In the genomic region with DNA sequence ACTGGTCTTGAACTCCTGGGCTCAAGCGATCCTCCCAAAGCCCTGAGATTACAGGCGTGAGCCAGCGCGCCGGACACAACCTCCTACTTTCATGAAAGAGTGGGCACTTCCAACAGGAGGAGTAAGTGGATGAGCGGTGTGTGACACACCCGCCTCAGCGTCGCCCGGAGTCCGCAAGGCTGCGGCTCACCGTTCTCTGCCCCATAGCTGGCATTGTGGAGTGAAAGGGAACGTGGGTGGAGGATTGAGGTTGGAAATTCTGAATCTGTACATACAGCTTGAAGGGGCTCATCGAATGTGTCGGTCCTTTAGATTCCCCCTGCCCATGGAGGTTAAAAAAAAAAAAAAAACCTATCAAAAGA, we compare ENCODE assay signal across 8 cellular contexts. TPM values are rescaled to one million over a fixed set of nuclear protein-coding genes. Genes with fewer than 3 reads are reported as not detected.
DNase-seq lines count a peak whose midpoint lies in the region; ATAC-seq, FAIRE-seq and TF ChIP-seq lines count a peak whose summit lies in the region.

No MANE protein-coding gene starts in this region.

- H3K4me1 Mint-ChIP-seq in natural killer cell treated with Interleukin-12 subunit alpha and Interleukin-12 subunit beta and Interleukin-15 and Interleukin-18, amount 100 ng/mL, for 72 hours (ENCODE audit: low read depth in 2 of 2): peaks cover 6 to 7% of the 10 kb centered on the region in 2 donors

- no peaks in the 10 kb centered on the region for H3K36me3 Mint-ChIP-seq in natural killer cell treated with Interleukin-12 subunit alpha and Interleukin-12 subunit beta and Interleukin-15 and Interleukin-18, amount 100 ng/mL, for 72 hours

- H3K27me3 Mint-ChIP-seq in natural killer cell treated with Interleukin-12 subunit alpha and Interleukin-12 subunit beta and Interleukin-15 and Interleukin-18, amount 100 ng/mL, for 72 hours: peaks cover 0 to 5% of the 10 kb centered on the region in 2 donors

- H3K27me3 ChIP-seq in endothelial cell of umbilical vein (ENCODE audit: control insufficient read depth in 2 of 2, insufficient read depth in 2 of 2, low read length in 2 of 2): no peaks in the 10 kb centered on the region

- no peak for TF ChIP-seq CTCF in endothelial cell of umbilical vein (IDR thresholded peaks at IDR 0.05; ENCODE audit: extremely low read depth in 1 of 2, insufficient read depth in 1 of 2, low read depth in 1 of 2, low read length in 2 of 2)

- peaks cover 36% of the 10 kb centered on the region for H3K4me1 ChIP-seq in endothelial cell of umbilical vein (ENCODE audit: control insufficient read depth, extremely low read depth, insufficient read depth, low read length)

- dilution Hi-C loops in endothelial cell of umbilical vein (cut with MboI; ENCODE audit: extremely low pct_ligation_motif_present, low sequenced_read_pairs): no loop called here

- FAIRE-seq in endothelial cell of umbilical vein (lab: Jason Lieb, UNC) (no peak), urothelium cell line (lab: Jason Lieb, UNC) (no peak)

- H3K9me1 ChIP-seq in endothelial cell of umbilical vein (replicated peaks; ENCODE audit: control insufficient read depth, extremely low read depth, insufficient read depth, low read length): no peaks in the 10 kb centered on the region

- BruUV-seq in endothelial cell of umbilical vein (replicated peaks; lab: Mats Ljungman, UMichigan): TSS peak; percentile 81

- peak overlapping the region; percentile 16 for H2AFZ ChIP-seq in endothelial cell of umbilical vein (ENCODE audit: low read depth, low read length)

- ATAC-seq in GM19351 (IDR thresholded peaks at IDR 0.05; ENCODE audit: unreplicated experiment): peak; percentile 17
- peak; percentile 15 for ATAC-seq in HG03520 (IDR thresholded peaks at IDR 0.05; ENCODE audit: unreplicated experiment)
- ATAC-seq in natural killer cell treated with Interleukin-12 subunit alpha and Interleukin-12 subunit beta and Interleukin-15 and Interleukin-18, amount 100 ng/mL, for 72 hours: peak; percentile 34 to 50

- H3K9me3 Mint-ChIP-seq in natural killer cell treated with Interleukin-12 subunit alpha and Interleukin-12 subunit beta and Interleukin-15 and Interleukin-18, amount 100 ng/mL, for 72 hours: no peaks in the 10 kb centered on the region

- CTCF ChIA-PET in endothelial cell of umbilical vein (lab: Charles Lee): interaction anchor here (0.6 to 1.8 kb wide), 17 partner anchors 11 to 255 kb away, joined by 3 to 15 read pairs (median 5); no protein-coding TSS in a partner anchor

- peak overlapping the region; percentile 88 for H3K9ac ChIP-seq in endothelial cell of umbilical vein (replicated peaks; ENCODE audit: extremely low read depth, insufficient read depth, low read length)

- H3K36me3 ChIP-seq in endothelial cell of umbilical vein (ENCODE audit: control insufficient read depth in 2 of 2, extremely low read depth in 1 of 2, insufficient read depth in 2 of 2, low read length in 2 of 2): no peaks in the 10 kb centered on the region

- DNase-seq in ACHN (peak; percentile 86), endothelial cell of umbilical vein (ENCODE audit: low read depth, low spot score) (peak; percentile 79), substantia nigra (lab: John Stamatoyannopoulos, UW) (peak in 4 of 49 donors; percentile 21 to 52 (median 38)), urothelium cell line (ENCODE audit: low spot score) (no peak)
- peak; percentile 9 for DNase-seq in activated CD4-positive, alpha-beta T cell treated with anti-CD3 and anti-CD28 coated beads, Interleukin-2, amount 50 U/mL, for 1 hour
- DNase-seq in natural killer cell treated with Interleukin-12 subunit alpha and Interleukin-12 subunit beta and Interleukin-15 and Interleukin-18, amount 100 ng/mL, for 72 hours (ENCODE audit: low spot score): no peak

- intact Hi-C loops in endothelial cell of umbilical vein (cut with micrococcal nuclease): loop anchor here (1.0 kb wide), 1 partner anchor 25 kb away; no protein-coding TSS in a partner anchor

- H3K4me3 ChIP-seq in endothelial cell of umbilical vein (replicated peaks in 1 of 3; ENCODE audit: insufficient read depth in 1 of 3, low read depth in 1 of 3, low read length in 3 of 3): peak overlapping the region; percentile 81 to 89 (median 87)

- peak overlapping the region; percentile 87 for H3K4me3 Mint-ChIP-seq in natural killer cell treated with Interleukin-12 subunit alpha and Interleukin-12 subunit beta and Interleukin-15 and Interleukin-18, amount 100 ng/mL, for 72 hours

- peak overlapping the region; percentile 85 for H3K4me2 ChIP-seq in endothelial cell of umbilical vein (ENCODE audit: insufficient read depth, low read length)

- no peaks in the 10 kb centered on the region for H4K20me1 ChIP-seq in endothelial cell of umbilical vein (replicated peaks; ENCODE audit: control insufficient read depth, extremely low read depth, insufficient read depth, low read length)

- no peak for TF ChIP-seq POLR2A in endothelial cell of umbilical vein (IDR thresholded peaks at IDR 0.05; ENCODE audit: low read depth, low read length)

- in situ Hi-C loops in ACHN (cut with HindIII; ENCODE audit: low pct_ligation_motif_present, low pct_unique_long_range_greater_than_20kb, low sequenced_read_pairs): no loop called here

- peak overlapping the region; percentile 48 to 74 for H3K27ac Mint-ChIP-seq in natural killer cell treated with Interleukin-12 subunit alpha and Interleukin-12 subunit beta and Interleukin-15 and Interleukin-18, amount 100 ng/mL, for 72 hours

- POLR2A ChIA-PET in endothelial cell of umbilical vein (lab: Charles Lee): interaction anchor here (0.6 to 1.8 kb wide), 7 partner anchors 17 to 1017 kb away, joined by 3 to 6 read pairs (median 4); no protein-coding TSS in a partner anchor

- peak overlapping the region; percentile 93 for H3K27ac ChIP-seq in endothelial cell of umbilical vein (ENCODE audit: insufficient read depth, low read depth, low read length)
- peak overlapping the region; percentile 74 for H3K27ac ChIP-seq in substantia nigra (ENCODE audit: low read depth, low read length, poor library complexity, severe bottlenecking)

- H3K79me2 ChIP-seq in endothelial cell of umbilical vein (ENCODE audit: control insufficient read depth, insufficient read depth, low read length): peaks cover 34% of the 10 kb centered on the region

- H3K9me3 ChIP-seq in endothelial cell of umbilical vein (replicated peaks; ENCODE audit: control insufficient read depth, insufficient read depth, low read length): no peaks in the 10 kb centered on the region

TF ChIP-seq in endothelial cell of umbilical vein, 7 proteins besides CTCF, POLR2A, EP300 and RAD21 (continues in another document):
- TF ChIP-seq POLR2AphosphoS5 (IDR thresholded peaks at IDR 0.05; ENCODE audit: insufficient read depth, low read depth, low read length): no peak
- TF ChIP-seq, protein P1, sequence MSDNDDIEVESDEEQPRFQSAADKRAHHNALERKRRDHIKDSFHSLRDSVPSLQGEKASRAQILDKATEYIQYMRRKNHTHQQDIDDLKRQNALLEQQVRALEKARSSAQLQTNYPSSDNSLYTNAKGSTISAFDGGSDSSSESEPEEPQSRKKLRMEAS (IDR thresholded peaks at IDR 0.05; ENCODE audit: insufficient read depth, insufficient read length): no peak

RNA-seq across cellular contexts. Expression of a gene that starts 0.5 kb away (rescaled TPM):
- 290 and 321 TPM in 2 replicates for total RNA-seq in endothelial cell of umbilical vein
- polyA plus RNA-seq in endothelial cell of umbilical vein: 68.1 and 113 TPM in 2 replicates
- polyA plus RNA-seq in endothelial cell of umbilical vein (2011; cell fraction: cytosol; rRNA removed): 215 and 226 TPM in 2 replicates
- polyA plus RNA-seq in endothelial cell of umbilical vein (2011; cell fraction: nucleus; rRNA removed): 92.3 and 112 TPM in 2 replicates
- 256 and 281 TPM in 2 replicates for polyA plus RNA-seq in endothelial cell of umbilical vein (2012)
- polyA minus RNA-seq in endothelial cell of umbilical vein: 99.3 and 99.6 TPM in 2 replicates
- polyA minus RNA-seq in endothelial cell of umbilical vein (2011; cell fraction: cytosol; rRNA and poly(A)+ RNA removed): 8.0 TPM
- 28.6 and 41.4 TPM in 2 replicates for polyA minus RNA-seq in endothelial cell of umbilical vein (2011; cell fraction: nucleus; rRNA and poly(A)+ RNA removed)
- total RNA-seq in natural killer cell treated with Interleukin-12 subunit alpha and Interleukin-12 subunit beta and Interleukin-15 and Interleukin-18, amount 100 ng/mL, for 72 hours: 1 to 10 TPM; 6.4 to 9.7 TPM

RNA-seq across cellular contexts. Expression of a gene that starts 46.3 kb away (rescaled TPM):
- total RNA-seq in endothelial cell of umbilical vein: 237 and 242 TPM in 2 replicates
- 210 and 211 TPM in 2 replicates for polyA plus RNA-seq in endothelial cell of umbilical vein
- 175 and 189 TPM in 2 replicates for polyA plus RNA-seq in endothelial cell of umbilical vein (2011; cell fraction: cytosol; rRNA removed)
- polyA plus RNA-seq in endothelial cell of umbilical vein (2011; cell fraction: nucleus; rRNA removed): 188 and 193 TPM in 2 replicates
- polyA plus RNA-seq in endothelial cell of umbilical vein (2012): 199 and 207 TPM in 2 replicates
- 175 and 203 TPM in 2 replicates for polyA minus RNA-seq in endothelial cell of umbilical vein
- 8.0 TPM for polyA minus RNA-seq in endothelial cell of umbilical vein (2011; cell fraction: cytosol; rRNA and poly(A)+ RNA removed)
- polyA minus RNA-seq in endothelial cell of umbilical vein (2011; cell fraction: nucleus; rRNA and poly(A)+ RNA removed): 82.2 and 84.2 TPM in 2 replicates
- total RNA-seq in natural killer cell treated with Interleukin-12 subunit alpha and Interleukin-12 subunit beta and Interleukin-15 and Interleukin-18, amount 100 ng/mL, for 72 hours: 10 to 100 TPM; 56.5 to 76.6 TPM

RNA-seq across cellular contexts. Expression of a gene that starts 51.2 kb away (rescaled TPM):
- not detected in 2 replicates for total RNA-seq in endothelial cell of umbilical vein
- polyA plus RNA-seq in endothelial cell of umbilical vein: not detected in 2 replicates
- not detected in 2 replicates for polyA plus RNA-seq in endothelial cell of umbilical vein (2011; cell fraction: cytosol; rRNA removed)
- polyA plus RNA-seq in endothelial cell of umbilical vein (2011; cell fraction: nucleus; rRNA removed): not detected in 2 replicates
- not detected in 2 replicates for polyA plus RNA-seq in endothelial cell of umbilical vein (2012)
- polyA minus RNA-seq in endothelial cell of umbilical vein: not detected in 2 replicates
- polyA minus RNA-seq in endothelial cell of umbilical vein (2011; cell fraction: cytosol; rRNA and poly(A)+ RNA removed): not detected
- not detected in 2 replicates for polyA minus RNA-seq in endothelial cell of umbilical vein (2011; cell fraction: nucleus; rRNA and poly(A)+ RNA removed)
- not detected for total RNA-seq in natural killer cell treated with Interleukin-12 subunit alpha and Interleukin-12 subunit beta and Interleukin-15 and Interleukin-18, amount 100 ng/mL, for 72 hours

RNA-seq across cellular contexts. Expression of a gene that starts 51.3 kb away (rescaled TPM):
- not detected in 2 replicates for total RNA-seq in endothelial cell of umbilical vein
- not detected in 2 replicates for polyA plus RNA-seq in endothelial cell of umbilical vein
- not detected in 2 replicates for polyA plus RNA-seq in endothelial cell of umbilical vein (2011; cell fraction: cytosol; rRNA removed)
- polyA plus RNA-seq in endothelial cell of umbilical vein (2011; cell fraction: nucleus; rRNA removed): not detected in 2 replicates
- not detected in 2 replicates for polyA plus RNA-seq in endothelial cell of umbilical vein (2012)
- polyA minus RNA-seq in endothelial cell of umbilical vein: not detected in 2 replicates
- not detected for polyA minus RNA-seq in endothelial cell of umbilical vein (2011; cell fraction: cytosol; rRNA and poly(A)+ RNA removed)
- not detected in 2 replicates for polyA minus RNA-seq in endothelial cell of umbilical vein (2011; cell fraction: nucleus; rRNA and poly(A)+ RNA removed)
- not detected for total RNA-seq in natural killer cell treated with Interleukin-12 subunit alpha and Interleukin-12 subunit beta and Interleukin-15 and Interleukin-18, amount 100 ng/mL, for 72 hours

Comparison
In these comparisons a context has a peak if more than half of its experiments do, and no peak if none do; other contexts are left out.
1. DNase-seq: peak in ACHN (single experiment), activated CD4-positive, alpha-beta T cell treated with anti-CD3 and anti-CD28 coated beads, Interleukin-2, amount 50 U/mL, for 1 hour (single experiment) and endothelial cell of umbilical vein (single experiment); none in natural killer cell treated with Interleukin-12 subunit alpha and Interleukin-12 subunit beta and Interleukin-15 and Interleukin-18, amount 100 ng/mL, for 72 hours (single experiment) and urothelium cell line (single experiment).
2. RNA of a gene that starts 0.5 kb away (total RNA-seq): 290 to 321 TPM in endothelial cell of umbilical vein; 6.4 to 9.7 TPM in natural killer cell treated with Interleukin-12 subunit alpha and Interleukin-12 subunit beta and Interleukin-15 and Interleukin-18, amount 100 ng/mL, for 72 hours; every median in the first group is over 10 times any median in the second.
3. Peak in every context shown above with its lines, with median percentiles within 50 percentile points of each other: ATAC-seq.